Comparison of ENCODE assay signal across 8 cellular contexts in the genomic region with DNA sequence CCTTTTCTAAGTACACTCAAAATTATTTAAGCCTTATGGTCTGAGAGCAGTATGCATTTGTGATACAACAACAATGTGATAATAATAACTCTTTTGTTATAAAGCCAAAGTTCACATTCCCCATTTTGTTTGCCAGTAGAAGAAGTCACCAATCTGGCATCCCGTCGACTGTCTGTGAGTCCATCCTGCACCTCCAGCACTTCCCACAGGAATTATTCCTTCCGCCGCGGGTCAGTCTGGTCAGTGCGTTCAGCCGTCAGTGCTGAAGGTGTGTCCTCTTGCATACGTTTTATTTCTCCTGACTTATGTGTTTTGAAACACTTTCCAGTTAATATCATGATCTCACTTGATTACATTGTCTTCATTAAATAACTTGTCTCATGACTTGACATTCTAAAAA.
"Had no signal": no experiment of that assay in that cellular context is flagged by ENCODE, and none has a peak within 500 bp of the region (broad histone marks: within the 10 kb centered on the region; RNA-seq: fewer than 3 reads in every experiment).

No MANE protein-coding gene starts in this region.

- FAIRE-seq: HepG2, HTR-8/SVneo, K562 had no signal

- H3K27ac ChIP-seq: HL-60 had no signal

- H3K36me3 Mint-ChIP-seq: IgD-negative memory B cell had no signal

- H3K4me3 Mint-ChIP-seq: IgD-negative memory B cell had no signal

- H3K4me1 Mint-ChIP-seq: IgD-negative memory B cell had no signal

- H3K27ac Mint-ChIP-seq: IgD-negative memory B cell had no signal

- DNase-seq: IMR-90, KBM-7, KG1 had no signal

- ATAC-seq: HepG2, K562 had no signal

- H3K4me3 ChIP-seq: K562 had no signal
